Comparison of ENCODE assay signal across 1 cellular context in the genomic region with DNA sequence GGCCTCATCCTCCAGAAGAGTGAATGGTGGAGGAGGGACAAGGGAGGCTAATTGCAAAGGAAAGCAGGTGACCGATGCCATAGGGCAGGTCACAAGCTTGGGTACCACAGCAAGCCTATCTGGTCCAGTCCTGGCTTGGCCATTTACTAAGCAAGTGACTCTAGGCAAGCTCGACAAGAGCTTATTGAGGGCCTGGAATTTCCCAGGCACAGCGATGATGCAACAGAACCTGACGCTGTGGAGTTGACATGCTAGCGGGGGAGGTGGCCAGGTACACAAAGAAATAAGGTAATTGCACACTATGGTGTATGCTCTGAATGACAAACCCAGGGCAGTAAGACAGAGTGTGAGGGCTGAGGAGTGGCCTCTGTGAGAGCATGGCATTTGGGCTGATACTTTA.
TF ChIP-seq lines count a peak whose summit lies in the region.

No MANE protein-coding gene starts in this region.

TF ChIP-seq in HepG2, 621 proteins besides CTCF, POLR2A, EP300 and RAD21 (continued from another document and continues in another):
- TF ChIP-seq, protein P1, sequence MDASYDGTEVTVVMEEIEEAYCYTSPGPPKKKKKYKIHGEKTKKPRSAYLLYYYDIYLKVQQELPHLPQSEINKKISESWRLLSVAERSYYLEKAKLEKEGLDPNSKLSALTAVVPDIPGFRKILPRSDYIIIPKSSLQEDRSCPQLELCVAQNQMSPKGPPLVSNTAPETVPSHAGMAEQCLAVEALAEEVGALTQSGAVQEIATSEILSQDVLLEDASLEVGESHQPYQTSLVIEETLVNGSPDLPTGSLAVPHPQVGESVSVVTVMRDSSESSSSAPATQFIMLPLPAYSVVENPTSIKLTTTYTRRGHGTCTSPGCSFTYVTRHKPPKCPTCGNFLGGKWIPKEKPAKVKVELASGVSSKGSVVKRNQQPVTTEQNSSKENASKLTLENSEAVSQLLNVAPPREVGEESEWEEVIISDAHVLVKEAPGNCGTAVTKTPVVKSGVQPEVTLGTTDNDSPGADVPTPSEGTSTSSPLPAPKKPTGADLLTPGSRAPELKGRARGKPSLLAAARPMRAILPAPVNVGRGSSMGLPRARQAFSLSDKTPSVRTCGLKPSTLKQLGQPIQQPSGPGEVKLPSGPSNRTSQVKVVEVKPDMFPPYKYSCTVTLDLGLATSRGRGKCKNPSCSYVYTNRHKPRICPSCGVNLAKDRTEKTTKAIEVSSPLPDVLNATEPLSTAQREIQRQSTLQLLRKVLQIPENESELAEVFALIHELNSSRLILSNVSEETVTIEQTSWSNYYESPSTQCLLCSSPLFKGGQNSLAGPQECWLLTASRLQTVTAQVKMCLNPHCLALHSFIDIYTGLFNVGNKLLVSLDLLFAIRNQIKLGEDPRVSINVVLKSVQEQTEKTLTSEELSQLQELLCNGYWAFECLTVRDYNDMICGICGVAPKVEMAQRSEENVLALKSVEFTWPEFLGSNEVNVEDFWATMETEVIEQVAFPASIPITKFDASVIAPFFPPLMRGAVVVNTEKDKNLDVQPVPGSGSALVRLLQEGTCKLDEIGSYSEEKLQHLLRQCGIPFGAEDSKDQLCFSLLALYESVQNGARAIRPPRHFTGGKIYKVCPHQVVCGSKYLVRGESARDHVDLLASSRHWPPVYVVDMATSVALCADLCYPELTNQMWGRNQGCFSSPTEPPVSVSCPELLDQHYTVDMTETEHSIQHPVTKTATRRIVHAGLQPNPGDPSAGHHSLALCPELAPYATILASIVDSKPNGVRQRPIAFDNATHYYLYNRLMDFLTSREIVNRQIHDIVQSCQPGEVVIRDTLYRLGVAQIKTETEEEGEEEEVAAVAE (CRISPR knock-in tag; IDR thresholded peaks at IDR 0.05; ENCODE audit: borderline replicate concordance) = no peak
- no peak for TF ChIP-seq THYN1 (CRISPR knock-in tag; IDR thresholded peaks at IDR 0.05; ENCODE audit: borderline replicate concordance, low read depth)
- TF ChIP-seq SETDB1 (CRISPR knock-in tag; IDR thresholded peaks at IDR 0.05; ENCODE audit: borderline replicate concordance) = no peak
- no peak for TF ChIP-seq XBP1 (CRISPR knock-in tag; IDR thresholded peaks at IDR 0.05)
- TF ChIP-seq DMAP1 (CRISPR knock-in tag; IDR thresholded peaks at IDR 0.05) = no peak
- TF ChIP-seq NKX3-1 (CRISPR knock-in tag; IDR thresholded peaks at IDR 0.05) = no peak
- TF ChIP-seq ZNF773 (CRISPR knock-in tag; IDR thresholded peaks at IDR 0.05; ENCODE audit: borderline replicate concordance) = no peak
- TF ChIP-seq ZNF10 (CRISPR knock-in tag; IDR thresholded peaks at IDR 0.05; ENCODE audit: borderline replicate concordance, low read depth) = no peak
- TF ChIP-seq FOXA3 (CRISPR knock-in tag; IDR thresholded peaks at IDR 0.05) = peak; percentile 81
- TF ChIP-seq TRIM24 (CRISPR knock-in tag; IDR thresholded peaks at IDR 0.05) = no peak
- TF ChIP-seq HNRNPL (IDR thresholded peaks at IDR 0.05; ENCODE audit: low read depth, low read length) = no peak
- TF ChIP-seq KLF11 (CRISPR knock-in tag; IDR thresholded peaks at IDR 0.05) = no peak
- TF ChIP-seq, protein P2, sequence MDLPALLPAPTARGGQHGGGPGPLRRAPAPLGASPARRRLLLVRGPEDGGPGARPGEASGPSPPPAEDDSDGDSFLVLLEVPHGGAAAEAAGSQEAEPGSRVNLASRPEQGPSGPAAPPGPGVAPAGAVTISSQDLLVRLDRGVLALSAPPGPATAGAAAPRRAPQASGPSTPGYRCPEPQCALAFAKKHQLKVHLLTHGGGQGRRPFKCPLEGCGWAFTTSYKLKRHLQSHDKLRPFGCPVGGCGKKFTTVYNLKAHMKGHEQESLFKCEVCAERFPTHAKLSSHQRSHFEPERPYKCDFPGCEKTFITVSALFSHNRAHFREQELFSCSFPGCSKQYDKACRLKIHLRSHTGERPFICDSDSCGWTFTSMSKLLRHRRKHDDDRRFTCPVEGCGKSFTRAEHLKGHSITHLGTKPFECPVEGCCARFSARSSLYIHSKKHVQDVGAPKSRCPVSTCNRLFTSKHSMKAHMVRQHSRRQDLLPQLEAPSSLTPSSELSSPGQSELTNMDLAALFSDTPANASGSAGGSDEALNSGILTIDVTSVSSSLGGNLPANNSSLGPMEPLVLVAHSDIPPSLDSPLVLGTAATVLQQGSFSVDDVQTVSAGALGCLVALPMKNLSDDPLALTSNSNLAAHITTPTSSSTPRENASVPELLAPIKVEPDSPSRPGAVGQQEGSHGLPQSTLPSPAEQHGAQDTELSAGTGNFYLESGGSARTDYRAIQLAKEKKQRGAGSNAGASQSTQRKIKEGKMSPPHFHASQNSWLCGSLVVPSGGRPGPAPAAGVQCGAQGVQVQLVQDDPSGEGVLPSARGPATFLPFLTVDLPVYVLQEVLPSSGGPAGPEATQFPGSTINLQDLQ (CRISPR knock-in tag; IDR thresholded peaks at IDR 0.05) = no peak
- TF ChIP-seq GTF2F1 (IDR thresholded peaks at IDR 0.05; ENCODE audit: low read length) = no peak
- TF ChIP-seq ZNF30 (CRISPR knock-in tag; IDR thresholded peaks at IDR 0.05) = no peak
- TF ChIP-seq ZNF225 (CRISPR knock-in tag; IDR thresholded peaks at IDR 0.05) = no peak
- TF ChIP-seq MIER3 (CRISPR knock-in tag; IDR thresholded peaks at IDR 0.05; ENCODE audit: borderline replicate concordance) = peak; percentile 46; the same call in 1 of the 2 replicates
- no peak for TF ChIP-seq ZNF841 (CRISPR knock-in tag; IDR thresholded peaks at IDR 0.05; ENCODE audit: borderline replicate concordance)
- TF ChIP-seq RORA (CRISPR knock-in tag; IDR thresholded peaks at IDR 0.05) = no peak
- TF ChIP-seq ZNF577 (CRISPR knock-in tag; IDR thresholded peaks at IDR 0.05; ENCODE audit: borderline replicate concordance, low read depth) = no peak
- no peak for TF ChIP-seq HIVEP1 (CRISPR knock-in tag; IDR thresholded peaks at IDR 0.05)
- no peak for TF ChIP-seq DMTF1 (CRISPR knock-in tag; IDR thresholded peaks at IDR 0.05)
- TF ChIP-seq, protein P3, sequence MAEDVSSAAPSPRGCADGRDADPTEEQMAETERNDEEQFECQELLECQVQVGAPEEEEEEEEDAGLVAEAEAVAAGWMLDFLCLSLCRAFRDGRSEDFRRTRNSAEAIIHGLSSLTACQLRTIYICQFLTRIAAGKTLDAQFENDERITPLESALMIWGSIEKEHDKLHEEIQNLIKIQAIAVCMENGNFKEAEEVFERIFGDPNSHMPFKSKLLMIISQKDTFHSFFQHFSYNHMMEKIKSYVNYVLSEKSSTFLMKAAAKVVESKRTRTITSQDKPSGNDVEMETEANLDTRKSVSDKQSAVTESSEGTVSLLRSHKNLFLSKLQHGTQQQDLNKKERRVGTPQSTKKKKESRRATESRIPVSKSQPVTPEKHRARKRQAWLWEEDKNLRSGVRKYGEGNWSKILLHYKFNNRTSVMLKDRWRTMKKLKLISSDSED (CRISPR knock-in tag; IDR thresholded peaks at IDR 0.05) = no peak
- TF ChIP-seq SMAD1 (CRISPR knock-in tag; IDR thresholded peaks at IDR 0.05; ENCODE audit: borderline replicate concordance, low read depth) = no peak
- no peak for TF ChIP-seq ZNF546 (CRISPR knock-in tag; conservative IDR thresholded peaks at IDR 0.05)
- no peak for TF ChIP-seq ZNF776 (CRISPR knock-in tag; IDR thresholded peaks at IDR 0.05)
- peak; percentile 18; the same call in 1 of the 2 replicates for TF ChIP-seq ELF3 (CRISPR knock-in tag; IDR thresholded peaks at IDR 0.05)
- no peak for TF ChIP-seq ZNF383 (CRISPR knock-in tag; IDR thresholded peaks at IDR 0.05; ENCODE audit: borderline replicate concordance)
- TF ChIP-seq, protein P4, sequence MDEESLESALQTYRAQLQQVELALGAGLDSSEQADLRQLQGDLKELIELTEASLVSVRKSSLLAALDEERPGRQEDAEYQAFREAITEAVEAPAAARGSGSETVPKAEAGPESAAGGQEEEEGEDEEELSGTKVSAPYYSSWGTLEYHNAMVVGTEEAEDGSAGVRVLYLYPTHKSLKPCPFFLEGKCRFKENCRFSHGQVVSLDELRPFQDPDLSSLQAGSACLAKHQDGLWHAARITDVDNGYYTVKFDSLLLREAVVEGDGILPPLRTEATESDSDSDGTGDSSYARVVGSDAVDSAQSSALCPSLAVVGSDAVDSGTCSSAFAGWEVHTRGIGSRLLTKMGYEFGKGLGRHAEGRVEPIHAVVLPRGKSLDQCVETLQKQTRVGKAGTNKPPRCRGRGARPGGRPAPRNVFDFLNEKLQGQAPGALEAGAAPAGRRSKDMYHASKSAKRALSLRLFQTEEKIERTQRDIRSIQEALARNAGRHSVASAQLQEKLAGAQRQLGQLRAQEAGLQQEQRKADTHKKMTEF (CRISPR knock-in tag; IDR thresholded peaks at IDR 0.05) = no peak
- no peak for TF ChIP-seq HES4 (CRISPR knock-in tag; IDR thresholded peaks at IDR 0.05; ENCODE audit: borderline replicate concordance)
- TF ChIP-seq ZFP36L1 (CRISPR knock-in tag; IDR thresholded peaks at IDR 0.05) = no peak
- no peak for TF ChIP-seq ZNF781 (CRISPR knock-in tag; IDR thresholded peaks at IDR 0.05; ENCODE audit: borderline replicate concordance, not compliant biosample characterization)
- no peak for TF ChIP-seq ZNF124 (CRISPR knock-in tag; IDR thresholded peaks at IDR 0.05)
- TF ChIP-seq PPARG (CRISPR knock-in tag; conservative IDR thresholded peaks at IDR 0.05) = no peak
- TF ChIP-seq GZF1 (CRISPR knock-in tag; IDR thresholded peaks at IDR 0.05) = peak; percentile 98
- no peak for TF ChIP-seq ZNF605 (CRISPR knock-in tag; IDR thresholded peaks at IDR 0.05)
- no peak for TF ChIP-seq NCOA1 (CRISPR knock-in tag; IDR thresholded peaks at IDR 0.05)
- TF ChIP-seq ARNTL (CRISPR knock-in tag; IDR thresholded peaks at IDR 0.05) = no peak
- no peak for TF ChIP-seq ZNF407 (CRISPR knock-in tag; IDR thresholded peaks at IDR 0.05; ENCODE audit: not compliant biosample characterization)
- no peak for TF ChIP-seq RNF2 (conservative IDR thresholded peaks at IDR 0.05; ENCODE audit: low read depth)
